In genomic region chr11:19938051-19938856, GRCh38 we compare ENCODE assay signal across 8 cellular contexts.
DNase-seq lines count a peak whose midpoint lies in the region; ATAC-seq and TF ChIP-seq lines count a peak whose summit lies in the region.

No MANE protein-coding gene starts in this region.

- ATAC-seq in HG02943 (IDR thresholded peaks at IDR 0.05; ENCODE audit: low read depth, unreplicated experiment) = peak; percentile 53

- in situ Hi-C loops in GM13976 (cut with MboI; ENCODE audit: low sequenced_read_pairs, unreplicated experiment) = no loop called here

- H3K27me3 Mint-ChIP-seq in immature natural killer cell (ENCODE audit: low read depth in 3 of 3) = peaks cover 0 to 3% (median 2%) of the 10 kb centered on the region in 3 donors

- peaks cover 58 to 76% of the 10 kb centered on the region in 2 donors for H3K36me3 ChIP-seq in ascending aorta

- H3K36me3 Mint-ChIP-seq in immature natural killer cell = no peaks in the 10 kb centered on the region

- H3K9me3 Mint-ChIP-seq in immature natural killer cell = no peaks in the 10 kb centered on the region

- DNase-seq in AG09319 (ENCODE audit: extremely low read depth, low read depth) (no peak), GM13976 (ENCODE audit: low spot score) (peak; percentile 71), NCI-H748 treated with DMSO at 0.1 percent for 48 hours (lab: John Stamatoyannopoulos, UW) (peak; percentile 10), ascending aorta (ENCODE audit: low spot score in 2 of 2) (peak in 1 of 2 donors; percentile 78), immature natural killer cell (peak; percentile 17 to 30 (median 24)), putamen (ENCODE audit: low spot score) (no peak)
- DNase-seq in stimulated activated CD8-positive, alpha-beta memory T cell treated with anti-CD3 and anti-CD28 coated beads, Interleukin-2, amount 100 ng/mL, for 48 hours (ENCODE audit: low read depth in 2 of 2) = peak; percentile 18 to 25

- peak; percentile 76 for TF ChIP-seq CTCF in AG09319 (IDR thresholded peaks at IDR 0.05; ENCODE audit: low read depth, low read length)
- peak; percentile 65 for TF ChIP-seq CTCF in GM13976 (IDR thresholded peaks at IDR 0.05; ENCODE audit: borderline replicate concordance, control extremely low read depth, extremely low read depth, insufficient read depth, missing control alignments)
- TF ChIP-seq CTCF in ascending aorta (IDR thresholded peaks at IDR 0.05) = peak; percentile 43 to 85 (median 77)

- H3K27ac Mint-ChIP-seq in immature natural killer cell = no peak overlapping the region

- H3K4me3 Mint-ChIP-seq in immature natural killer cell = no peak overlapping the region

- H3K9me3 ChIP-seq in ascending aorta = no peaks in the 10 kb centered on the region

- H3K27ac ChIP-seq in ascending aorta = peak overlapping the region in 1 of 2 donors; percentile 15

- H3K4me3 ChIP-seq in ascending aorta = no peak overlapping the region

- peaks cover 11 to 28% of the 10 kb centered on the region in 2 donors for H3K4me1 ChIP-seq in ascending aorta

- intact Hi-C loops in ascending aorta (cut with DNase I) = loop anchor here (5.0 to 10.0 kb wide), 2 partner anchors 194 to 427 kb away; partner anchors contain the start of gene HTATIP2

- H3K4me1 Mint-ChIP-seq in immature natural killer cell = no peaks in the 10 kb centered on the region

- H3K27me3 ChIP-seq in ascending aorta = no peaks in the 10 kb centered on the region

Comparison
In these comparisons a context has a peak if more than half of its experiments do, and no peak if none do; other contexts are left out.
1. DNase-seq: peak in GM13976 (single experiment), NCI-H748 treated with DMSO at 0.1 percent for 48 hours (single experiment), immature natural killer cell (3 of 3) and stimulated activated CD8-positive, alpha-beta memory T cell treated with anti-CD3 and anti-CD28 coated beads, Interleukin-2, amount 100 ng/mL, for 48 hours (2 of 2); none in AG09319 (single experiment) and putamen (single experiment).
2. Peak in every context shown above with its lines, with median percentiles within 50 percentile points of each other: CTCF ChIP-seq.